23 cellular contexts compared by ENCODE assay signal in the genomic region with DNA sequence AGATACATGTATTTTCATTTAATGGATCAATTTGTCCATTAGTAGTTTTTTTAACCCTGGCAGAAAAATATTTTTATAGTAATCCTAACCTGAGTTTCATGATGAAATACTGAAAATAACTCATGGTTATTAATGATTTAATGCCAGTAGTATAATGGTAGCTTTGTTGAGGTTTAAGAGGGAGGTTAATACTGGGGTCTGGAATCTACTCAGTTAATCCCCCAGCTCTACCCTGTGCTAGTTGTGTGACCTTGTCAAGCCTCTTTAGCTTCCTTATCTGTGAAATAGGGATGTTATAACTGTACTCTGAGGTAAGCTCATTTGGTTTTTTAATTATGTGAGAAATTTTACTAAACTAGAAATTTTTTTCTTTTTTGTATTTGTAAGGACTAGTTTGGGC.
"Had no signal": no experiment of that assay in that cellular context is flagged by ENCODE, and none has a peak within 500 bp of the region (broad histone marks: within the 10 kb centered on the region; RNA-seq: fewer than 3 reads in every experiment).

No MANE protein-coding gene starts in this region.

- H3K4me3 Mint-ChIP-seq: naive thymus-derived CD8-positive, alpha-beta T cell; natural killer cell treated with Interleukin-12 subunit alpha and Interleukin-12 subunit beta and Interleukin-15 and Interleukin-18, amount 100 ng/mL, for 72 hours; nephron progenitor cell; neural crest cell; stimulated activated effector memory CD8-positive, alpha-beta T cell treated with anti-CD3 and anti-CD28 coated beads, Interleukin-12 subunit alpha, Interleukin-12 subunit beta, amount 100 ng/mL, for 72 hours; stimulated activated naive B cell treated with anti-CD40 and anti-IgM and Interleukin-4, amounts not matched to agents 10 μg/mL and 1 μg/mL and 100 μg/mL, for 72 hours; stimulated activated naive CD8-positive, alpha-beta T cell treated with anti-CD3 and anti-CD28 coated beads, Interleukin-15, Interleukin-2, amounts not matched to agents 100 ng/mL and 50 ng/mL, for 24 hours had no signal

- ATAC-seq: naive thymus-derived CD8-positive, alpha-beta T cell; natural killer cell treated with Interleukin-12 subunit alpha and Interleukin-12 subunit beta and Interleukin-15 and Interleukin-18, amount 100 ng/mL, for 72 hours; pancreas; right cardiac atrium; right lobe of liver; stimulated activated effector memory CD8-positive, alpha-beta T cell treated with anti-CD3 and anti-CD28 coated beads, Interleukin-12 subunit alpha, Interleukin-12 subunit beta, amount 100 ng/mL, for 72 hours; stimulated activated naive B cell treated with anti-CD40 and anti-IgM and Interleukin-4, amounts not matched to agents 10 μg/mL and 1 μg/mL and 100 μg/mL, for 72 hours had no signal

- H3K27ac Mint-ChIP-seq: natural killer cell treated with Interleukin-12 subunit alpha and Interleukin-12 subunit beta and Interleukin-15 and Interleukin-18, amount 100 ng/mL, for 72 hours; nephron progenitor cell; stimulated activated effector memory CD8-positive, alpha-beta T cell treated with anti-CD3 and anti-CD28 coated beads, Interleukin-12 subunit alpha, Interleukin-12 subunit beta, amount 100 ng/mL, for 72 hours; stimulated activated naive B cell treated with anti-CD40 and anti-IgM and Interleukin-4, amounts not matched to agents 10 μg/mL and 1 μg/mL and 100 μg/mL, for 72 hours; stimulated activated naive CD8-positive, alpha-beta T cell treated with anti-CD3 and anti-CD28 coated beads, Interleukin-15, Interleukin-2, amounts not matched to agents 100 ng/mL and 50 ng/mL, for 24 hours had no signal

- H3K4me1 Mint-ChIP-seq: nephron progenitor cell; neural crest cell; stimulated activated effector memory CD8-positive, alpha-beta T cell treated with anti-CD3 and anti-CD28 coated beads, Interleukin-12 subunit alpha, Interleukin-12 subunit beta, amount 100 ng/mL, for 72 hours; stimulated activated naive B cell treated with anti-CD40 and anti-IgM and Interleukin-4, amounts not matched to agents 10 μg/mL and 1 μg/mL and 100 μg/mL, for 72 hours had no signal

- DNase-seq: naive thymus-derived CD8-positive, alpha-beta T cell; nephron progenitor cell; nucleus accumbens; pancreas; retina; right cardiac atrium; right lobe of liver; sigmoid colon; small intestine; stimulated activated CD4-positive, alpha-beta T cell treated with anti-CD3 and anti-CD28 coated beads, Interleukin-15, amount 100 ng/mL, for 24 hours; stimulated activated CD4-positive, alpha-beta T cell treated with anti-CD3 and anti-CD28 coated beads, Interleukin-2, amount 100 ng/mL, for 24 hours; stimulated activated CD4-positive, alpha-beta T cell treated with anti-CD3 and anti-CD28 coated beads, Interleukin-2, amount 100 ng/mL, for 48 hours; stimulated activated CD4-positive, alpha-beta T cell treated with anti-CD3 and anti-CD28 coated beads, Interleukin-4, amount 100 ng/mL, for 24 hours; stimulated activated naive B cell treated with anti-CD40 and anti-IgM and Interleukin-4, amounts not matched to agents 10 μg/mL and 1 μg/mL and 100 μg/mL, for 72 hours; stimulated activated naive CD4-positive, alpha-beta T cell treated with Interleukin-2 at 50 U/mL for 16 hours; stomach; thyroid gland; trophoblast cell; upper lobe of left lung had no signal

- H3K27me3 Mint-ChIP-seq: naive thymus-derived CD8-positive, alpha-beta T cell; natural killer cell treated with Interleukin-12 subunit alpha and Interleukin-12 subunit beta and Interleukin-15 and Interleukin-18, amount 100 ng/mL, for 72 hours; stimulated activated naive B cell treated with anti-CD40 and anti-IgM and Interleukin-4, amounts not matched to agents 10 μg/mL and 1 μg/mL and 100 μg/mL, for 72 hours; stimulated activated naive CD8-positive, alpha-beta T cell treated with anti-CD3 and anti-CD28 coated beads, Interleukin-15, Interleukin-2, amounts not matched to agents 100 ng/mL and 50 ng/mL, for 24 hours had no signal

- H3K9me3 Mint-ChIP-seq: naive thymus-derived CD8-positive, alpha-beta T cell; natural killer cell treated with Interleukin-12 subunit alpha and Interleukin-12 subunit beta and Interleukin-15 and Interleukin-18, amount 100 ng/mL, for 72 hours; nephron progenitor cell; stimulated activated effector memory CD8-positive, alpha-beta T cell treated with anti-CD3 and anti-CD28 coated beads, Interleukin-12 subunit alpha, Interleukin-12 subunit beta, amount 100 ng/mL, for 72 hours; stimulated activated naive B cell treated with anti-CD40 and anti-IgM and Interleukin-4, amounts not matched to agents 10 μg/mL and 1 μg/mL and 100 μg/mL, for 72 hours; stimulated activated naive CD8-positive, alpha-beta T cell treated with anti-CD3 and anti-CD28 coated beads, Interleukin-15, Interleukin-2, amounts not matched to agents 100 ng/mL and 50 ng/mL, for 24 hours had no signal
